In the genomic region with DNA sequence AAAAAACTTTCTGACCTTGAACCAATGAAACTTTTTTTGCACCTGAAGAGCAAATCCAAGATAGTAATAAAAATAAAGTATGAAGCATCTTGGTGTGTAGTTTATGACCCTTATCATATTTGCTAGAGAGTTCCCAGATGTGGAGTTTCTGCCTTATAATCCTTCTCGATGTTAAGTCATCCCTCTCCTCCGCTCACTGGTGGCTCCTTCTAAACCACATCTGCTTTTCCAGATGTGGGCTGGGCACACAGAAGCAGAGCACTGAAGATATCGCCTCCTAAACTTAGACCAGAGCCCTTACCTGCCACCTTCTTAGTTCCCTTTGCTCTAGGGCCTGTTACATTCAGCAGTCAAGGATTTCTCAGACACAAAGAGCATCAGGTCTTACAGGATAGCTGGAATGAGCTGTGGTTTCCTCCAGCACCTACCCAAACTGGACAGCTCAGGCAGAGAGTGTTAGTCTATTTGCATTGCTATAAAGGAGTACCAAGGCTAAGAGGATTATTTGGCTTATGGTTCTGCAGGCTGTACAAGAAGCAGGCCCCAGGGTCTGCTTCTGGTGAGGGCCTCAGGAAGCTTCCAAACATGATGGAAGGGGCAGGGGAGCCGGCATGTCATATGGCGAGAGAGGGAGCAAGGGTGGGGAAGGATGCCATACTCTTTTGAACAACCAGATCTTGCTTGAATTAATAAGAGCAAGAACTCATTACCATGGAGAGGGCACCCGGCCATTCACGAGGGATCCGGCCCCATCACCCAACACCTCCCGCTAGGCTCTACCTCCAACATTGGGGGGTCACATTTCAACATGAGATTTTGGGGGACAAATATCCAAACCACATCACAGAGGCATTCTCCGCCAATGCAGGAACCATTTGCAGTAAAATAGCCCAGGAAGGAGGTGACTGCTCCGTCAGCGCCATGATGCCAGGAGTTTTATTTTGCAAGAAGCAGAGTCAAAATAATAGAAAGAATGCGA, we compare ENCODE assay signal across 1 cellular context.
TF ChIP-seq lines count a peak whose summit lies in the region.

No MANE protein-coding gene starts in this region.

TF ChIP-seq in GM23338, 12 proteins besides CTCF, POLR2A, EP300 and RAD21 (continued from another document):
- TF ChIP-seq, protein P1, sequence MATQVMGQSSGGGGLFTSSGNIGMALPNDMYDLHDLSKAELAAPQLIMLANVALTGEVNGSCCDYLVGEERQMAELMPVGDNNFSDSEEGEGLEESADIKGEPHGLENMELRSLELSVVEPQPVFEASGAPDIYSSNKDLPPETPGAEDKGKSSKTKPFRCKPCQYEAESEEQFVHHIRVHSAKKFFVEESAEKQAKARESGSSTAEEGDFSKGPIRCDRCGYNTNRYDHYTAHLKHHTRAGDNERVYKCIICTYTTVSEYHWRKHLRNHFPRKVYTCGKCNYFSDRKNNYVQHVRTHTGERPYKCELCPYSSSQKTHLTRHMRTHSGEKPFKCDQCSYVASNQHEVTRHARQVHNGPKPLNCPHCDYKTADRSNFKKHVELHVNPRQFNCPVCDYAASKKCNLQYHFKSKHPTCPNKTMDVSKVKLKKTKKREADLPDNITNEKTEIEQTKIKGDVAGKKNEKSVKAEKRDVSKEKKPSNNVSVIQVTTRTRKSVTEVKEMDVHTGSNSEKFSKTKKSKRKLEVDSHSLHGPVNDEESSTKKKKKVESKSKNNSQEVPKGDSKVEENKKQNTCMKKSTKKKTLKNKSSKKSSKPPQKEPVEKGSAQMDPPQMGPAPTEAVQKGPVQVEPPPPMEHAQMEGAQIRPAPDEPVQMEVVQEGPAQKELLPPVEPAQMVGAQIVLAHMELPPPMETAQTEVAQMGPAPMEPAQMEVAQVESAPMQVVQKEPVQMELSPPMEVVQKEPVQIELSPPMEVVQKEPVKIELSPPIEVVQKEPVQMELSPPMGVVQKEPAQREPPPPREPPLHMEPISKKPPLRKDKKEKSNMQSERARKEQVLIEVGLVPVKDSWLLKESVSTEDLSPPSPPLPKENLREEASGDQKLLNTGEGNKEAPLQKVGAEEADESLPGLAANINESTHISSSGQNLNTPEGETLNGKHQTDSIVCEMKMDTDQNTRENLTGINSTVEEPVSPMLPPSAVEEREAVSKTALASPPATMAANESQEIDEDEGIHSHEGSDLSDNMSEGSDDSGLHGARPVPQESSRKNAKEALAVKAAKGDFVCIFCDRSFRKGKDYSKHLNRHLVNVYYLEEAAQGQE (IDR thresholded peaks at IDR 0.05; ENCODE audit: unreplicated experiment) = peak; percentile 49
